ENCODE assay signal across 14 cellular contexts in genomic region chr18:76363451-76364120, GRCh38.
DNase-seq lines count a peak whose midpoint lies in the region; ATAC-seq and TF ChIP-seq lines count a peak whose summit lies in the region.
"Had no signal": no experiment of that assay in that cellular context is flagged by ENCODE, and none has a peak within 500 bp of the region (broad histone marks: within the 10 kb centered on the region; RNA-seq: fewer than 3 reads in every experiment).

No MANE protein-coding gene starts in this region.

- intact Hi-C loops in sciatic nerve (cut with DNase I), result no loop called here

- TF ChIP-seq CTCF in LNCaP clone FGC (IDR thresholded peaks at IDR 0.05; ENCODE audit: control insufficient read depth, extremely low read depth, insufficient read depth), result no peak
- TF ChIP-seq CTCF in fibroblast of pulmonary artery (IDR thresholded peaks at IDR 0.05; ENCODE audit: low read length, missing control alignments), result no peak

- ATAC-seq in sciatic nerve (peak; percentile 29), GM18868 (IDR thresholded peaks at IDR 0.05; ENCODE audit: unreplicated experiment) (no peak), HG03175 (IDR thresholded peaks at IDR 0.05; ENCODE audit: unreplicated experiment) (no peak)

- DNase-seq in EH (ENCODE audit: low read depth) (peak; percentile 97), LNCaP clone FGC (ENCODE audit: low read depth) (peak; percentile 34), fibroblast of pulmonary artery (ENCODE audit: low read depth) (peak; percentile 67), sciatic nerve (ENCODE audit: low spot score) (no peak), OCI-M2 (lab: John Stamatoyannopoulos, UW; ENCODE audit: unreplicated experiment) (no peak), activated T-cell treated with anti-CD3 and anti-CD28 coated beads for 4 hours (no peak)
- DNase-seq: activated CD4-positive, alpha-beta T cell treated with anti-CD3 and anti-CD28 coated beads, Interleukin-2, amount 50 U/mL, for 4 hours; amniotic stem cell; CD4-positive, alpha-beta T cell; DMS79; NCI-H1694 treated with DMSO at 0.1 percent for 48 hours; spleen had no signal

- H3K4me3 ChIP-seq in LNCaP clone FGC (ENCODE audit: low read depth, low read length) (no peak overlapping the region), fibroblast of pulmonary artery (replicated peaks; ENCODE audit: low read depth, low read length) (no peak overlapping the region)
- H3K4me3 ChIP-seq: spleen had no signal

Comparison
In these comparisons a context has a peak if more than half of its experiments do, and no peak if none do; other contexts are left out.
1. DNase-seq: peak in EH (single experiment), LNCaP clone FGC (single experiment) and fibroblast of pulmonary artery (single experiment); none in sciatic nerve (single experiment), OCI-M2 (single experiment) and activated T-cell treated with anti-CD3 and anti-CD28 coated beads for 4 hours (single experiment).